Comparison of ENCODE assay signal across 11 cellular contexts in the genomic region with DNA sequence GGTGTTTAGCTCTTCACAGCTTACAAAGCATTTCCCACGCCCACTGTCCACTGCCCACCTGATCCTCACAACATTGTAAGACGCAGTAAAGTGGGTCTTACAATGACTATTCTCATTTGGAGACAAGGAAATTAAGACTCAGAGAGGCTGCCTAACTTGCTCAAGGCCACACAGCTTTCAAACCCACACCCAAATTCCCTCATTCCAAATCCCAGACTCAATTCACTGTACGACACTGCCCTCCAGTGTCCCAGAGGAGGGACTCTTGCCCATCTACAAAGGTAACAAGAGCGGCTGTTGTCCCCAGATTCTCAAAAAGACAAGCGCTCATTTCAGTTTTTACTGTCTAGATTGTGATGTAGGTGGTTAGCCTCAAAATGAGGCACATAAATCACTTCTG.
DNase-seq lines count a peak whose midpoint lies in the region; ATAC-seq, FAIRE-seq and TF ChIP-seq lines count a peak whose summit lies in the region.
"Had no signal": no experiment of that assay in that cellular context is flagged by ENCODE, and none has a peak within 500 bp of the region (broad histone marks: within the 10 kb centered on the region; RNA-seq: fewer than 3 reads in every experiment).

No MANE protein-coding gene starts in this region.

- no peak for FAIRE-seq in pancreas (lab: Jason Lieb, UNC)

- H3K9me3 ChIP-seq in pancreas: no peaks in the 10 kb centered on the region
- H3K9me3 ChIP-seq: left lung had no signal

- 78 to 82% methylated on average over 5 of the region's 5 CpGs for WGBS in pancreas, 2 donors

- intact Hi-C loops in pancreas (cut with DNase I): no loop called here

- H3K27me3 ChIP-seq in BJ (ENCODE audit: control insufficient read depth, insufficient read depth, low read length): no peaks in the 10 kb centered on the region
- no peaks in the 10 kb centered on the region for H3K27me3 ChIP-seq in pancreas
- H3K27me3 ChIP-seq: left lung had no signal

- no peak overlapping the region for H3K27ac ChIP-seq in pancreas
- H3K27ac ChIP-seq: left lung had no signal

- DNase-seq in BJ (ENCODE audit: low read depth) (peak; percentile 25), HFF-Myc (ENCODE audit: extremely low read depth, low read depth) (peak; percentile 50), WTC11 (ENCODE audit: low spot score) (peak; percentile 28), islet precursor cell (peak; percentile 58), pancreas (no peak)
- no peak for DNase-seq in activated T-cell treated with anti-CD3 and anti-CD28 coated beads, Interleukin-2, amount 50 U/mL, for 72 hours
- DNase-seq: activated CD8-positive, alpha-beta memory T cell treated with anti-CD3 and anti-CD28 coated beads for 24 hours; dermis blood vessel endothelial cell; left lung had no signal

- CTCF ChIA-PET in BJ (lab: Yijun Ruan, JAX) (interaction anchor here (0.7 to 6.7 kb wide), 11 partner anchors 10 to 1330 kb away, joined by 3 to 36 read pairs (median 4); no protein-coding TSS in a partner anchor), WTC11 (lab: Charles Lee) (interaction anchor here (0.6 to 1.2 kb wide), 5 partner anchors 135 to 1249 kb away, joined by 3 to 6 read pairs (median 5); no protein-coding TSS in a partner anchor)

- H3K4me3 ChIP-seq in BJ (ENCODE audit: low read depth, low read length) (no peak overlapping the region), HFF-Myc (replicated peaks; ENCODE audit: low read depth, low read length) (no peak overlapping the region), pancreas (no peak overlapping the region)
- H3K4me3 ChIP-seq: left lung had no signal

- TF ChIP-seq CTCF in BJ (IDR thresholded peaks at IDR 0.05; ENCODE audit: insufficient read depth, low read depth, low read length): peak; percentile 69
- TF ChIP-seq CTCF in HFF-Myc (IDR thresholded peaks at IDR 0.05; ENCODE audit: low read depth, low read length, missing control alignments): peak; percentile 68
- no peak for TF ChIP-seq CTCF in WTC11 (IDR thresholded peaks at IDR 0.05)
- TF ChIP-seq CTCF in pancreas (IDR thresholded peaks at IDR 0.05): no peak

- no peaks in the 10 kb centered on the region for H3K36me3 Mint-ChIP-seq in WTC11
- H3K36me3 Mint-ChIP-seq in activated T-cell treated with anti-CD3 and anti-CD28 coated beads, Interleukin-2, amount 50 U/mL, for 72 hours (ENCODE audit: insufficient read depth in 2 of 2): no peaks in the 10 kb centered on the region

- H3K27ac Mint-ChIP-seq in WTC11: no peak overlapping the region
- H3K27ac Mint-ChIP-seq in activated T-cell treated with anti-CD3 and anti-CD28 coated beads, Interleukin-2, amount 50 U/mL, for 72 hours: no peak overlapping the region

- 0 out of 2 replicates have a peak, but pooled peaks cover 4% of the 10 kb centered on the region for H3K9me3 Mint-ChIP-seq in WTC11
- no peaks in the 10 kb centered on the region for H3K9me3 Mint-ChIP-seq in activated T-cell treated with anti-CD3 and anti-CD28 coated beads, Interleukin-2, amount 50 U/mL, for 72 hours

- no peaks in the 10 kb centered on the region for H3K27me3 Mint-ChIP-seq in WTC11 (ENCODE audit: low read depth)
- no peaks in the 10 kb centered on the region for H3K27me3 Mint-ChIP-seq in activated T-cell treated with anti-CD3 and anti-CD28 coated beads, Interleukin-2, amount 50 U/mL, for 72 hours (ENCODE audit: low read depth)

- peak; percentile 79 for ATAC-seq in WTC11
- no peak for ATAC-seq in GM21576 (IDR thresholded peaks at IDR 0.05; ENCODE audit: unreplicated experiment)
- no peak for ATAC-seq in activated T-cell treated with anti-CD3 and anti-CD28 coated beads, Interleukin-2, amount 50 U/mL, for 72 hours (replicated peaks in 1 of 2)
- ATAC-seq in GM21515 (IDR thresholded peaks at IDR 0.05; ENCODE audit: unreplicated experiment): no peak
- no peak for ATAC-seq in pancreas
- ATAC-seq: left lung had no signal

- H3K4me1 ChIP-seq in pancreas: no peaks in the 10 kb centered on the region
- H3K4me1 ChIP-seq: left lung had no signal

- no peak overlapping the region for H3K4me3 Mint-ChIP-seq in WTC11
- no peak overlapping the region for H3K4me3 Mint-ChIP-seq in activated T-cell treated with anti-CD3 and anti-CD28 coated beads, Interleukin-2, amount 50 U/mL, for 72 hours

- POLR2A ChIA-PET in BJ (lab: Charles Lee): interaction anchor here (0.6 kb wide), 1 partner anchor 1033 kb away, joined by 3 read pairs; no protein-coding TSS in a partner anchor
- POLR2A ChIA-PET in WTC11 (lab: Charles Lee): no interaction called here

- H3K4me1 Mint-ChIP-seq in WTC11: peaks cover 7% of the 10 kb centered on the region
- no peaks in the 10 kb centered on the region for H3K4me1 Mint-ChIP-seq in activated T-cell treated with anti-CD3 and anti-CD28 coated beads, Interleukin-2, amount 50 U/mL, for 72 hours (ENCODE audit: low read depth)

- no peaks in the 10 kb centered on the region for H3K36me3 ChIP-seq in BJ (ENCODE audit: control insufficient read depth, insufficient read depth, low read length)
- H3K36me3 ChIP-seq in pancreas: no peaks in the 10 kb centered on the region
- H3K36me3 ChIP-seq: left lung had no signal

TF ChIP-seq in WTC11, 78 proteins besides CTCF, POLR2A, EP300 and RAD21:
- TF ChIP-seq, protein P1, sequence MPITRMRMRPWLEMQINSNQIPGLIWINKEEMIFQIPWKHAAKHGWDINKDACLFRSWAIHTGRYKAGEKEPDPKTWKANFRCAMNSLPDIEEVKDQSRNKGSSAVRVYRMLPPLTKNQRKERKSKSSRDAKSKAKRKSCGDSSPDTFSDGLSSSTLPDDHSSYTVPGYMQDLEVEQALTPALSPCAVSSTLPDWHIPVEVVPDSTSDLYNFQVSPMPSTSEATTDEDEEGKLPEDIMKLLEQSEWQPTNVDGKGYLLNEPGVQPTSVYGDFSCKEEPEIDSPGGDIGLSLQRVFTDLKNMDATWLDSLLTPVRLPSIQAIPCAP (CRISPR knock-in tag; IDR thresholded peaks at IDR 0.05): no peak
- TF ChIP-seq TEAD4 (CRISPR knock-in tag; IDR thresholded peaks at IDR 0.05) (no peak), NR3C1 (CRISPR knock-in tag; conservative IDR thresholded peaks at IDR 0.05; ENCODE audit: low read depth) (no peak), RORB (CRISPR knock-in tag; IDR thresholded peaks at IDR 0.05) (no peak), ZNF138 (CRISPR knock-in tag; conservative IDR thresholded peaks at IDR 0.05) (no peak), TP53 (CRISPR knock-in tag; IDR thresholded peaks at IDR 0.05) (no peak), TEAD1 (CRISPR knock-in tag; IDR thresholded peaks at IDR 0.05) (no peak)
- TF ChIP-seq, protein P2, sequence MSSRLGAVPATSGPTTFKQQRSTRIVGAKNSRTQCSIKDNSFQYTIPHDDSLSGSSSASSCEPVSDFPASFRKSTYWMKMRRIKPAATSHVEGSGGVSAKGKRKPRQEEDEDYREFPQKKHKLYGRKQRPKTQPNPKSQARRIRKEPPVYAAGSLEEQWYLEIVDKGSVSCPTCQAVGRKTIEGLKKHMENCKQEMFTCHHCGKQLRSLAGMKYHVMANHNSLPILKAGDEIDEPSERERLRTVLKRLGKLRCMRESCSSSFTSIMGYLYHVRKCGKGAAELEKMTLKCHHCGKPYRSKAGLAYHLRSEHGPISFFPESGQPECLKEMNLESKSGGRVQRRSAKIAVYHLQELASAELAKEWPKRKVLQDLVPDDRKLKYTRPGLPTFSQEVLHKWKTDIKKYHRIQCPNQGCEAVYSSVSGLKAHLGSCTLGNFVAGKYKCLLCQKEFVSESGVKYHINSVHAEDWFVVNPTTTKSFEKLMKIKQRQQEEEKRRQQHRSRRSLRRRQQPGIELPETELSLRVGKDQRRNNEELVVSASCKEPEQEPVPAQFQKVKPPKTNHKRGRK (CRISPR knock-in tag; IDR thresholded peaks at IDR 0.05; ENCODE audit: borderline replicate concordance): no peak

Comparison
In these comparisons a context has a peak if more than half of its experiments do, and no peak if none do; other contexts are left out.
1. DNase-seq: peak in BJ (single experiment), HFF-Myc (single experiment), WTC11 (single experiment) and islet precursor cell (single experiment); none in activated T-cell treated with anti-CD3 and anti-CD28 coated beads, Interleukin-2, amount 50 U/mL, for 72 hours (0 of 2) and pancreas (0 of 6).
2. CTCF ChIP-seq: peak in BJ (single experiment) and HFF-Myc (single experiment); none in WTC11 (single experiment) and pancreas (0 of 4).